ENCODE assay signal across 25 cellular contexts in genomic region chr2:191335875-191336464, GRCh38.
"Had no signal": no experiment of that assay in that cellular context is flagged by ENCODE, and none has a peak within 500 bp of the region (broad histone marks: within the 10 kb centered on the region; RNA-seq: fewer than 3 reads in every experiment).

No MANE protein-coding gene starts in this region.

- H3K27ac ChIP-seq: ovary, right lobe of liver, tibial nerve, uterus had no signal

- H3K27ac Mint-ChIP-seq: immature natural killer cell; naive thymus-derived CD4-positive, alpha-beta T cell; natural killer cell treated with Interleukin-12 subunit alpha and Interleukin-12 subunit beta and Interleukin-15 and Interleukin-18, amount 100 ng/mL, for 72 hours; stimulated activated memory B cell treated with anti-CD40 and anti-IgM and Interleukin-4, amounts not matched to agents 10 μg/mL and 1 μg/mL and 100 μg/mL, for 72 hours; stimulated activated naive CD8-positive, alpha-beta T cell treated with anti-CD3 and anti-CD28 coated beads, Interleukin-15, amount 100 ng/mL, for 72 hours; type B pancreatic cell had no signal

- H3K9me3 ChIP-seq: mucosa of descending colon, ovary, right lobe of liver, tibial nerve, uterus had no signal

- H3K4me1 Mint-ChIP-seq: immature natural killer cell; naive thymus-derived CD4-positive, alpha-beta T cell; stimulated activated memory B cell treated with anti-CD40 and anti-IgM and Interleukin-4, amounts not matched to agents 10 μg/mL and 1 μg/mL and 100 μg/mL, for 72 hours; stimulated activated naive CD8-positive, alpha-beta T cell treated with anti-CD3 and anti-CD28 coated beads, Interleukin-15, amount 100 ng/mL, for 72 hours had no signal

- H3K27me3 ChIP-seq: ovary, right lobe of liver, tibial nerve, uterus had no signal

- DNase-seq: head of caudate nucleus; hypothalamus; immature natural killer cell; kidney; midbrain; mucosa of descending colon; naive thymus-derived CD4-positive, alpha-beta T cell; ovary; retina; right lobe of liver; stimulated activated CD4-positive, alpha-beta T cell treated with anti-CD3 and anti-CD28 coated beads, Interleukin-1b, Interleukin-23, amount 100 ng/mL, for 48 hours; stimulated activated CD4-positive, alpha-beta T cell treated with anti-CD3 and anti-CD28 coated beads, Interleukin-2, amount 100 ng/mL, for 48 hours; stimulated activated CD4-positive, alpha-beta T cell treated with anti-CD3 and anti-CD28 coated beads, Interleukin-4, amount 100 ng/mL, for 4 hours; stimulated activated CD8-positive, alpha-beta memory T cell treated with anti-CD3 and anti-CD28 coated beads, Interleukin-4, amount 100 ng/mL, for 48 hours; stimulated activated naive CD4-positive, alpha-beta T cell treated with Interleukin-2 at 50 U/mL for 16 hours; stimulated activated naive CD8-positive, alpha-beta T cell treated with anti-CD3 and anti-CD28 coated beads, Interleukin-15, amount 100 ng/mL, for 72 hours; substantia nigra; uterus had no signal

- ATAC-seq: mucosa of descending colon; naive thymus-derived CD4-positive, alpha-beta T cell; natural killer cell treated with Interleukin-12 subunit alpha and Interleukin-12 subunit beta and Interleukin-15 and Interleukin-18, amount 100 ng/mL, for 72 hours; stimulated activated memory B cell treated with anti-CD40 and anti-IgM and Interleukin-4, amounts not matched to agents 10 μg/mL and 1 μg/mL and 100 μg/mL, for 72 hours; stimulated activated naive CD8-positive, alpha-beta T cell treated with anti-CD3 and anti-CD28 coated beads, Interleukin-15, amount 100 ng/mL, for 72 hours had no signal

- H3K36me3 Mint-ChIP-seq: immature natural killer cell; naive thymus-derived CD4-positive, alpha-beta T cell; natural killer cell treated with Interleukin-12 subunit alpha and Interleukin-12 subunit beta and Interleukin-15 and Interleukin-18, amount 100 ng/mL, for 72 hours; stimulated activated memory B cell treated with anti-CD40 and anti-IgM and Interleukin-4, amounts not matched to agents 10 μg/mL and 1 μg/mL and 100 μg/mL, for 72 hours had no signal

- H3K36me3 ChIP-seq: ovary, tibial nerve, uterus had no signal

- H3K9me3 Mint-ChIP-seq: natural killer cell treated with Interleukin-12 subunit alpha and Interleukin-12 subunit beta and Interleukin-15 and Interleukin-18, amount 100 ng/mL, for 72 hours; stimulated activated memory B cell treated with anti-CD40 and anti-IgM and Interleukin-4, amounts not matched to agents 10 μg/mL and 1 μg/mL and 100 μg/mL, for 72 hours; stimulated activated naive CD8-positive, alpha-beta T cell treated with anti-CD3 and anti-CD28 coated beads, Interleukin-15, amount 100 ng/mL, for 72 hours had no signal

- H3K4me3 Mint-ChIP-seq: immature natural killer cell; naive thymus-derived CD4-positive, alpha-beta T cell; natural killer cell treated with Interleukin-12 subunit alpha and Interleukin-12 subunit beta and Interleukin-15 and Interleukin-18, amount 100 ng/mL, for 72 hours; stimulated activated memory B cell treated with anti-CD40 and anti-IgM and Interleukin-4, amounts not matched to agents 10 μg/mL and 1 μg/mL and 100 μg/mL, for 72 hours; stimulated activated naive CD8-positive, alpha-beta T cell treated with anti-CD3 and anti-CD28 coated beads, Interleukin-15, amount 100 ng/mL, for 72 hours; type B pancreatic cell had no signal

- H3K4me2 ChIP-seq: smooth muscle cell had no signal

- H3K4me3 ChIP-seq: lung, mucosa of descending colon, ovary, right lobe of liver, smooth muscle cell, tibial nerve, uterus had no signal

- H3K27me3 Mint-ChIP-seq: progenitor cell of endocrine pancreas; stimulated activated memory B cell treated with anti-CD40 and anti-IgM and Interleukin-4, amounts not matched to agents 10 μg/mL and 1 μg/mL and 100 μg/mL, for 72 hours; stimulated activated naive CD8-positive, alpha-beta T cell treated with anti-CD3 and anti-CD28 coated beads, Interleukin-15, amount 100 ng/mL, for 72 hours; type B pancreatic cell had no signal

- H3K4me1 ChIP-seq: uterus had no signal
